ENCODE assay signal across 2 cellular contexts in the genomic region with DNA sequence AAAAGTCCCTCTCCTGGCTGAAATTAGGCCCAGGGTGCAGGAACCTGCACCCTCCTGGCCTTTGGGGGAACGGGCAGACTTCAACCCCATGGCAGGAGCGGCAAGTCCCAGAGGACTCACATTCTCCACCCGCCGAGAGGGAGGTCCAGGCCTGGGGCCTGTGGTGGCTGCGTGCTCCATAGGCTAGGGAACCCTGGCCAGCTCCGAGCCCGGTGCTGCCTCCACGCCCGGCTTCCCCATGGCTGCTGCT.
TF ChIP-seq lines count a peak whose summit lies in the region.

No MANE protein-coding gene starts in this region.

TF ChIP-seq in GM23338, 12 proteins besides CTCF, POLR2A, EP300 and RAD21 (continues in another document):
- TF ChIP-seq ZNF114 (CRISPR knock-in tag; IDR thresholded peaks at IDR 0.05) (no peak), REST (IDR thresholded peaks at IDR 0.05; ENCODE audit: unreplicated experiment) (no peak), CREB1 (CRISPR knock-in tag; IDR thresholded peaks at IDR 0.05; ENCODE audit: low read depth) (no peak), ZNF331 (CRISPR knock-in tag; IDR thresholded peaks at IDR 0.05; ENCODE audit: low read depth) (no peak), POLR2AphosphoS5 (IDR thresholded peaks at IDR 0.05; ENCODE audit: low read depth) (no peak), EZH2phosphoT487 (IDR thresholded peaks at IDR 0.05; ENCODE audit: unreplicated experiment) (no peak), NANOG (IDR thresholded peaks at IDR 0.05; ENCODE audit: borderline replicate concordance) (no peak), STAT1 (IDR thresholded peaks at IDR 0.05; ENCODE audit: unreplicated experiment) (no peak), EZH2 (IDR thresholded peaks at IDR 0.05; ENCODE audit: low read depth, unreplicated experiment) (no peak), JUNB (IDR thresholded peaks at IDR 0.05; ENCODE audit: unreplicated experiment) (no peak)
- TF ChIP-seq, protein P1, sequence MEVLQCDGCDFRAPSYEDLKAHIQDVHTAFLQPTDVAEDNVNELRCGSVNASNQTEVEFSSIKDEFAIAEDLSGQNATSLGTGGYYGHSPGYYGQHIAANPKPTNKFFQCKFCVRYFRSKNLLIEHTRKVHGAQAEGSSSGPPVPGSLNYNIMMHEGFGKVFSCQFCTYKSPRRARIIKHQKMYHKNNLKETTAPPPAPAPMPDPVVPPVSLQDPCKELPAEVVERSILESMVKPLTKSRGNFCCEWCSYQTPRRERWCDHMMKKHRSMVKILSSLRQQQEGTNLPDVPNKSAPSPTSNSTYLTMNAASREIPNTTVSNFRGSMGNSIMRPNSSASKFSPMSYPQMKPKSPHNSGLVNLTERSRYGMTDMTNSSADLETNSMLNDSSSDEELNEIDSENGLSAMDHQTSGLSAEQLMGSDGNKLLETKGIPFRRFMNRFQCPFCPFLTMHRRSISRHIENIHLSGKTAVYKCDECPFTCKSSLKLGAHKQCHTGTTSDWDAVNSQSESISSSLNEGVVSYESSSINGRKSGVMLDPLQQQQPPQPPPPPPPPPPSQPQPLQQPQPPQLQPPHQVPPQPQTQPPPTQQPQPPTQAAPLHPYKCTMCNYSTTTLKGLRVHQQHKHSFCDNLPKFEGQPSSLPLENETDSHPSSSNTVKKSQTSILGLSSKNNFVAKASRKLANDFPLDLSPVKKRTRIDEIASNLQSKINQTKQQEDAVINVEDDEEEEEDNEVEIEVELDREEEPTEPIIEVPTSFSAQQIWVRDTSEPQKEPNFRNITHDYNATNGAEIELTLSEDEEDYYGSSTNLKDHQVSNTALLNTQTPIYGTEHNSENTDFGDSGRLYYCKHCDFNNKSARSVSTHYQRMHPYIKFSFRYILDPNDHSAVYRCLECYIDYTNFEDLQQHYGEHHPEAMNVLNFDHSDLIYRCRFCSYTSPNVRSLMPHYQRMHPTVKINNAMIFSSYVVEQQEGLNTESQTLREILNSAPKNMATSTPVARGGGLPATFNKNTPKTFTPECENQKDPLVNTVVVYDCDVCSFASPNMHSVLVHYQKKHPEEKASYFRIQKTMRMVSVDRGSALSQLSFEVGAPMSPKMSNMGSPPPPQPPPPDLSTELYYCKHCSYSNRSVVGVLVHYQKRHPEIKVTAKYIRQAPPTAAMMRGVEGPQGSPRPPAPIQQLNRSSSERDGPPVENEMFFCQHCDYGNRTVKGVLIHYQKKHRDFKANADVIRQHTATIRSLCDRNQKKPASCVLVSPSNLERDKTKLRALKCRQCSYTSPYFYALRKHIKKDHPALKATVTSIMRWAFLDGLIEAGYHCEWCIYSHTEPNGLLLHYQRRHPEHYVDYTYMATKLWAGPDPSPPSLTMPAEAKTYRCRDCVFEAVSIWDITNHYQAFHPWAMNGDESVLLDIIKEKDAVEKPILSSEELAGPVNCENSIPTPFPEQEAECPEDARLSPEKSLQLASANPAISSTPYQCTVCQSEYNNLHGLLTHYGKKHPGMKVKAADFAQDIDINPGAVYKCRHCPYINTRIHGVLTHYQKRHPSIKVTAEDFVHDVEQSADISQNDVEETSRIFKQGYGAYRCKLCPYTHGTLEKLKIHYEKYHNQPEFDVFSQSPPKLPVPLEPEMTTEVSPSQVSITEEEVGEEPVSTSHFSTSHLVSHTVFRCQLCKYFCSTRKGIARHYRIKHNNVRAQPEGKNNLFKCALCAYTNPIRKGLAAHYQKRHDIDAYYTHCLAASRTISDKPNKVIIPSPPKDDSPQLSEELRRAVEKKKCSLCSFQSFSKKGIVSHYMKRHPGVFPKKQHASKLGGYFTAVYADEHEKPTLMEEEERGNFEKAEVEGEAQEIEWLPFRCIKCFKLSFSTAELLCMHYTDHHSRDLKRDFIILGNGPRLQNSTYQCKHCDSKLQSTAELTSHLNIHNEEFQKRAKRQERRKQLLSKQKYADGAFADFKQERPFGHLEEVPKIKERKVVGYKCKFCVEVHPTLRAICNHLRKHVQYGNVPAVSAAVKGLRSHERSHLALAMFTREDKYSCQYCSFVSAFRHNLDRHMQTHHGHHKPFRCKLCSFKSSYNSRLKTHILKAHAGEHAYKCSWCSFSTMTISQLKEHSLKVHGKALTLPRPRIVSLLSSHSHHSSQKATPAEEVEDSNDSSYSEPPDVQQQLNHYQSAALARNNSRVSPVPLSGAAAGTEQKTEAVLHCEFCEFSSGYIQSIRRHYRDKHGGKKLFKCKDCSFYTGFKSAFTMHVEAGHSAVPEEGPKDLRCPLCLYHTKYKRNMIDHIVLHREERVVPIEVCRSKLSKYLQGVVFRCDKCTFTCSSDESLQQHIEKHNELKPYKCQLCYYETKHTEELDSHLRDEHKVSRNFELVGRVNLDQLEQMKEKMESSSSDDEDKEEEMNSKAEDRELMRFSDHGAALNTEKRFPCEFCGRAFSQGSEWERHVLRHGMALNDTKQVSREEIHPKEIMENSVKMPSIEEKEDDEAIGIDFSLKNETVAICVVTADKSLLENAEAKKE (CRISPR knock-in tag; IDR thresholded peaks at IDR 0.05): no peak

TF ChIP-seq in WTC11, 78 proteins besides CTCF, POLR2A, EP300 and RAD21:
- TF ChIP-seq, protein P2, sequence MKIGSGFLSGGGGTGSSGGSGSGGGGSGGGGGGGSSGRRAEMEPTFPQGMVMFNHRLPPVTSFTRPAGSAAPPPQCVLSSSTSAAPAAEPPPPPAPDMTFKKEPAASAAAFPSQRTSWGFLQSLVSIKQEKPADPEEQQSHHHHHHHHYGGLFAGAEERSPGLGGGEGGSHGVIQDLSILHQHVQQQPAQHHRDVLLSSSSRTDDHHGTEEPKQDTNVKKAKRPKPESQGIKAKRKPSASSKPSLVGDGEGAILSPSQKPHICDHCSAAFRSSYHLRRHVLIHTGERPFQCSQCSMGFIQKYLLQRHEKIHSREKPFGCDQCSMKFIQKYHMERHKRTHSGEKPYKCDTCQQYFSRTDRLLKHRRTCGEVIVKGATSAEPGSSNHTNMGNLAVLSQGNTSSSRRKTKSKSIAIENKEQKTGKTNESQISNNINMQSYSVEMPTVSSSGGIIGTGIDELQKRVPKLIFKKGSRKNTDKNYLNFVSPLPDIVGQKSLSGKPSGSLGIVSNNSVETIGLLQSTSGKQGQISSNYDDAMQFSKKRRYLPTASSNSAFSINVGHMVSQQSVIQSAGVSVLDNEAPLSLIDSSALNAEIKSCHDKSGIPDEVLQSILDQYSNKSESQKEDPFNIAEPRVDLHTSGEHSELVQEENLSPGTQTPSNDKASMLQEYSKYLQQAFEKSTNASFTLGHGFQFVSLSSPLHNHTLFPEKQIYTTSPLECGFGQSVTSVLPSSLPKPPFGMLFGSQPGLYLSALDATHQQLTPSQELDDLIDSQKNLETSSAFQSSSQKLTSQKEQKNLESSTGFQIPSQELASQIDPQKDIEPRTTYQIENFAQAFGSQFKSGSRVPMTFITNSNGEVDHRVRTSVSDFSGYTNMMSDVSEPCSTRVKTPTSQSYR (CRISPR knock-in tag; IDR thresholded peaks at IDR 0.05): no peak
- TF ChIP-seq CREB1 (CRISPR knock-in tag; IDR thresholded peaks at IDR 0.05) (no peak), RORB (CRISPR knock-in tag; IDR thresholded peaks at IDR 0.05) (no peak), STAT6 (CRISPR knock-in tag; conservative IDR thresholded peaks at IDR 0.05; ENCODE audit: low read depth) (no peak), ETV6 (CRISPR knock-in tag; IDR thresholded peaks at IDR 0.05) (no peak), NFE2L1 (CRISPR knock-in tag; IDR thresholded peaks at IDR 0.05) (no peak), MYBL2 (CRISPR knock-in tag; IDR thresholded peaks at IDR 0.05) (no peak), SMAD3 (CRISPR knock-in tag; IDR thresholded peaks at IDR 0.05; ENCODE audit: borderline replicate concordance) (no peak), CREM (CRISPR knock-in tag; IDR thresholded peaks at IDR 0.05) (no peak), MXD4 (CRISPR knock-in tag; IDR thresholded peaks at IDR 0.05; ENCODE audit: borderline replicate concordance) (no peak)
- TF ChIP-seq, protein P3, sequence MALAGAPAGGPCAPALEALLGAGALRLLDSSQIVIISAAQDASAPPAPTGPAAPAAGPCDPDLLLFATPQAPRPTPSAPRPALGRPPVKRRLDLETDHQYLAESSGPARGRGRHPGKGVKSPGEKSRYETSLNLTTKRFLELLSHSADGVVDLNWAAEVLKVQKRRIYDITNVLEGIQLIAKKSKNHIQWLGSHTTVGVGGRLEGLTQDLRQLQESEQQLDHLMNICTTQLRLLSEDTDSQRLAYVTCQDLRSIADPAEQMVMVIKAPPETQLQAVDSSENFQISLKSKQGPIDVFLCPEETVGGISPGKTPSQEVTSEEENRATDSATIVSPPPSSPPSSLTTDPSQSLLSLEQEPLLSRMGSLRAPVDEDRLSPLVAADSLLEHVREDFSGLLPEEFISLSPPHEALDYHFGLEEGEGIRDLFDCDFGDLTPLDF (CRISPR knock-in tag; IDR thresholded peaks at IDR 0.05): no peak
- TF ChIP-seq, protein P4, sequence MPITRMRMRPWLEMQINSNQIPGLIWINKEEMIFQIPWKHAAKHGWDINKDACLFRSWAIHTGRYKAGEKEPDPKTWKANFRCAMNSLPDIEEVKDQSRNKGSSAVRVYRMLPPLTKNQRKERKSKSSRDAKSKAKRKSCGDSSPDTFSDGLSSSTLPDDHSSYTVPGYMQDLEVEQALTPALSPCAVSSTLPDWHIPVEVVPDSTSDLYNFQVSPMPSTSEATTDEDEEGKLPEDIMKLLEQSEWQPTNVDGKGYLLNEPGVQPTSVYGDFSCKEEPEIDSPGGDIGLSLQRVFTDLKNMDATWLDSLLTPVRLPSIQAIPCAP (CRISPR knock-in tag; IDR thresholded peaks at IDR 0.05): no peak; the same call in 1 of the 2 replicates
